ENCODE assay signal across 24 cellular contexts in the genomic region with DNA sequence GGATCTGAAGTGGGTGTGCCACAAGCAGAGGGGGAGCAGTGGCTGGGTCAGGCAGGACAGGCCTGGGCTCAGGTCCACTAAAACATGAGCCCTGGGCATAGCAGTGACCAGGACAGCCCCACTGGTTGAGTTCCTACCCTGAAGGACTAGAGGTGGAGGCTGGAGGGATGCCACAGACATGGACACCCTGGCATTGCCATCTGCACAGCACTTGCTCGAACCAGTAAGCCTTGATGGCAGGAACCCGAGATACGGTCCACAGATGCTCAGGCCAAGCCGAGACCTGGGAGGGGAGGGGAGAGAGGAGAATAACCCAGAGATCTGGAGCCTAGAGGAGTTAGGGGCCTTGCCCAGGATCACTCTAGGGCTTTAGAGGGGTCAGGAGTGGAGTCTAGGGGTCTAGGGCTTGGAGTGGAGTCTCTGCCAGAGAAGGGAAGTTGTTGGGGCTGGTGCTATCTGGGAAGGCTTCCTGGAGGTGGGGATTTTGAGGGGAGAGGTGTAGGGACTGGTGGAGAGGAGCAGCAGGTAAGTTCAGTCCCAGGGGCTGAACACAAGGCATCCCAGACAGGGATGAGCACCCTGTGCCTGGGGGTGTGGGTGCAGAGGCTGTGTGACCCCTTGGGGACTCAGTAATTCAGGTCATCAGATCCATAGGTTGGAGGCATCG. TPM values are rescaled to one million over a fixed set of nuclear protein-coding genes. Genes with fewer than 3 reads are reported as not detected.
DNase-seq lines count a peak whose midpoint lies in the region; ATAC-seq, FAIRE-seq and TF ChIP-seq lines count a peak whose summit lies in the region.
"Had no signal": no experiment of that assay in that cellular context is flagged by ENCODE, and none has a peak within 500 bp of the region (broad histone marks: within the 10 kb centered on the region; RNA-seq: fewer than 3 reads in every experiment).

No MANE protein-coding gene starts in this region.

- H3K4me3 Mint-ChIP-seq in activated CD8-positive, alpha-beta T cell treated with anti-CD3 and anti-CD28 coated beads, Interleukin-2, amount 10 ng/mL, durations not matched to agents 7 days and 5 days, result no peak overlapping the region
- H3K4me3 Mint-ChIP-seq in activated CD8-positive, alpha-beta T cell treated with anti-CD3 and anti-CD28 coated beads for 36 hours, result no peak overlapping the region
- peak overlapping the region; percentile 17 for H3K4me3 Mint-ChIP-seq in astrocyte (ENCODE audit: unreplicated experiment)
- H3K4me3 Mint-ChIP-seq: CD8-positive, alpha-beta memory T cell; GM23338 had no signal

- 63% methylated on average over 1 of the region's 5 CpGs; no CpG with 5 or more reads in 1 of the 2 donors for WGBS in gastroesophageal sphincter (ENCODE audit: low coverage in 1 of 2), 2 donors

- peaks cover 4% of the 10 kb centered on the region for H3K36me3 ChIP-seq in astrocyte (ENCODE audit: insufficient read depth, low read length)
- H3K36me3 ChIP-seq in gastroesophageal sphincter, result peaks cover 0 to 26% of the 10 kb centered on the region in 2 donors
- H3K36me3 ChIP-seq in skeletal muscle tissue (ENCODE audit: control insufficient read depth in 3 of 3, insufficient read depth in 3 of 3, low read length in 3 of 3), result peaks cover 0 to 11% (median 4%) of the 10 kb centered on the region in 3 donors
- H3K36me3 ChIP-seq: SJCRH30 had no signal

- peaks cover 95% of the 10 kb centered on the region for H4K20me1 ChIP-seq in astrocyte (ENCODE audit: insufficient read depth, low read length)

- peaks cover 6% of the 10 kb centered on the region for H3K4me1 Mint-ChIP-seq in activated CD8-positive, alpha-beta T cell treated with anti-CD3 and anti-CD28 coated beads, Interleukin-2, amount 10 ng/mL, durations not matched to agents 7 days and 5 days (ENCODE audit: low read depth)
- H3K4me1 Mint-ChIP-seq in activated CD8-positive, alpha-beta T cell treated with anti-CD3 and anti-CD28 coated beads for 36 hours (ENCODE audit: low read depth), result no peaks in the 10 kb centered on the region
- peaks cover 10% of the 10 kb centered on the region for H3K4me1 Mint-ChIP-seq in astrocyte (ENCODE audit: low read depth, unreplicated experiment)
- H3K4me1 Mint-ChIP-seq: CD8-positive, alpha-beta memory T cell had no signal

- no peaks in the 10 kb centered on the region for H3K9me3 ChIP-seq in astrocyte (ENCODE audit: insufficient read depth, low read depth, low read length)
- no peaks in the 10 kb centered on the region for H3K9me3 ChIP-seq in gastroesophageal sphincter
- no peaks in the 10 kb centered on the region for H3K9me3 ChIP-seq in skeletal muscle tissue (ENCODE audit: control insufficient read depth in 3 of 3, low read length in 3 of 3)
- H3K9me3 ChIP-seq: SJCRH30 had no signal

- TF ChIP-seq EP300 in gastroesophageal sphincter (IDR thresholded peaks at IDR 0.05), result no peak

- H3K79me2 ChIP-seq in astrocyte (ENCODE audit: insufficient read depth, low read length), result peaks cover 73% of the 10 kb centered on the region

- TF ChIP-seq POLR2A in gastroesophageal sphincter (IDR thresholded peaks at IDR 0.05), result no peak

- DNase-seq in activated CD8-positive, alpha-beta T cell treated with anti-CD3 and anti-CD28 coated beads, Interleukin-2, amount 10 ng/mL, durations not matched to agents 7 days and 5 days, result no peak
- DNase-seq in activated CD8-positive, alpha-beta T cell treated with anti-CD3 and anti-CD28 coated beads for 36 hours, result no peak
- DNase-seq in astrocyte (ENCODE audit: low read depth), result no peak
- DNase-seq in DMS53 (lab: John Stamatoyannopoulos, UW), result no peak
- no peak for DNase-seq in NOMO-1 (lab: John Stamatoyannopoulos, UW; ENCODE audit: unreplicated experiment in 2 of 2)
- DNase-seq: 8988T; CD8-positive, alpha-beta memory T cell; DND-41; GDM1; NCI-H1417; NCI-H1930; NCI-H2171; NCI-H446 treated with DMSO at 0.1 percent for 48 hours; NCI-H748 treated with DMSO at 0.1 percent for 48 hours; PC-3; SJCRH30 had no signal

- no peak overlapping the region for H3K4me3 ChIP-seq in astrocyte (ENCODE audit: insufficient read depth, low read depth, low read length)
- no peak overlapping the region for H3K4me3 ChIP-seq in gastroesophageal sphincter
- H3K4me3 ChIP-seq in skeletal muscle tissue (ENCODE audit: low read length in 3 of 3), result no peak overlapping the region
- H3K4me3 ChIP-seq: GM12878, GM23338, SJCRH30 had no signal

- peaks cover 2% of the 10 kb centered on the region for H3K27me3 Mint-ChIP-seq in activated CD8-positive, alpha-beta T cell treated with anti-CD3 and anti-CD28 coated beads, Interleukin-2, amount 10 ng/mL, durations not matched to agents 7 days and 5 days (ENCODE audit: low read depth)
- no peaks in the 10 kb centered on the region for H3K27me3 Mint-ChIP-seq in activated CD8-positive, alpha-beta T cell treated with anti-CD3 and anti-CD28 coated beads for 36 hours
- H3K27me3 Mint-ChIP-seq in astrocyte (ENCODE audit: low read depth, unreplicated experiment), result no peaks in the 10 kb centered on the region

- H3K4me2 ChIP-seq in astrocyte (ENCODE audit: low read length), result no peak overlapping the region
- H3K4me2 ChIP-seq: GM23338 had no signal

- H3K36me3 Mint-ChIP-seq in activated CD8-positive, alpha-beta T cell treated with anti-CD3 and anti-CD28 coated beads, Interleukin-2, amount 10 ng/mL, durations not matched to agents 7 days and 5 days (ENCODE audit: low read depth), result no peaks in the 10 kb centered on the region
- no peaks in the 10 kb centered on the region for H3K36me3 Mint-ChIP-seq in activated CD8-positive, alpha-beta T cell treated with anti-CD3 and anti-CD28 coated beads for 36 hours (ENCODE audit: low read depth)
- H3K36me3 Mint-ChIP-seq in astrocyte (ENCODE audit: low read depth, unreplicated experiment), result peaks cover 3% of the 10 kb centered on the region
- H3K36me3 Mint-ChIP-seq: CD8-positive, alpha-beta memory T cell had no signal

- peak overlapping the region; percentile 24 for H3K27ac Mint-ChIP-seq in activated CD8-positive, alpha-beta T cell treated with anti-CD3 and anti-CD28 coated beads, Interleukin-2, amount 10 ng/mL, durations not matched to agents 7 days and 5 days
- no peak overlapping the region for H3K27ac Mint-ChIP-seq in activated CD8-positive, alpha-beta T cell treated with anti-CD3 and anti-CD28 coated beads for 36 hours
- H3K27ac Mint-ChIP-seq in astrocyte (ENCODE audit: unreplicated experiment), result peak overlapping the region; percentile 58
- H3K27ac Mint-ChIP-seq: GM23338 had no signal

- H3K27me3 ChIP-seq in astrocyte (ENCODE audit: insufficient read depth, low read length), result no peaks in the 10 kb centered on the region
- H3K27me3 ChIP-seq in gastroesophageal sphincter, result no peaks in the 10 kb centered on the region
- H3K27me3 ChIP-seq in skeletal muscle tissue (ENCODE audit: control insufficient read depth in 3 of 3, insufficient read depth in 3 of 3, low read length in 3 of 3), result peaks cover 0 to 3% (median 0%) of the 10 kb centered on the region in 3 donors
- H3K27me3 ChIP-seq: SJCRH30 had no signal

- intact Hi-C loops in activated CD8-positive, alpha-beta T cell treated with anti-CD3 and anti-CD28 coated beads for 36 hours (cut with micrococcal nuclease), result no loop called here

- no peak overlapping the region for H2AFZ ChIP-seq in astrocyte (ENCODE audit: low read depth, low read length)
- H2AFZ ChIP-seq: GM23338 had no signal

- H3K9me3 Mint-ChIP-seq in activated CD8-positive, alpha-beta T cell treated with anti-CD3 and anti-CD28 coated beads, Interleukin-2, amount 10 ng/mL, durations not matched to agents 7 days and 5 days (ENCODE audit: insufficient read depth), result no peaks in the 10 kb centered on the region
- H3K9me3 Mint-ChIP-seq in activated CD8-positive, alpha-beta T cell treated with anti-CD3 and anti-CD28 coated beads for 36 hours, result no peaks in the 10 kb centered on the region
- no peaks in the 10 kb centered on the region for H3K9me3 Mint-ChIP-seq in astrocyte (ENCODE audit: unreplicated experiment)
- H3K9me3 Mint-ChIP-seq: CD8-positive, alpha-beta memory T cell; GM23338 had no signal

- H3K4me1 ChIP-seq in astrocyte (ENCODE audit: insufficient read depth, low read length) (peaks cover 15% of the 10 kb centered on the region), gastroesophageal sphincter (peaks cover 0 to 80% (median 28%) of the 10 kb centered on the region in 3 donors), skeletal muscle tissue (ENCODE audit: control insufficient read depth in 3 of 3, insufficient read depth in 3 of 3, low read length in 3 of 3) (peaks cover 29 to 34% (median 30%) of the 10 kb centered on the region in 3 donors)

- POLR2A ChIA-PET in activated CD8-positive, alpha-beta T cell treated with anti-CD3 and anti-CD28 coated beads, Interleukin-2, amount 10 ng/mL, durations not matched to agents 7 days and 5 days (lab: Charles Lee), result no interaction called here
- POLR2A ChIA-PET in activated CD8-positive, alpha-beta T cell treated with anti-CD3 and anti-CD28 coated beads for 36 hours (lab: Charles Lee), result no interaction called here

- CTCF ChIA-PET in activated CD8-positive, alpha-beta T cell treated with anti-CD3 and anti-CD28 coated beads, Interleukin-2, amount 10 ng/mL, durations not matched to agents 7 days and 5 days (lab: Charles Lee), result no interaction called here
- CTCF ChIA-PET in activated CD8-positive, alpha-beta T cell treated with anti-CD3 and anti-CD28 coated beads for 36 hours (lab: Charles Lee), result interaction anchor here (1.6 kb wide), 1 partner anchor 10 kb away, joined by 4 read pairs; no protein-coding TSS in a partner anchor

- no peak for ATAC-seq in activated CD8-positive, alpha-beta T cell treated with anti-CD3 and anti-CD28 coated beads, Interleukin-2, amount 10 ng/mL, durations not matched to agents 7 days and 5 days
- no peak for ATAC-seq in activated CD8-positive, alpha-beta T cell treated with anti-CD3 and anti-CD28 coated beads for 36 hours
- no peak for ATAC-seq in gastroesophageal sphincter
- ATAC-seq in HG02623 (IDR thresholded peaks at IDR 0.05; ENCODE audit: unreplicated experiment), result no peak
- ATAC-seq: GM12878, GM23338, PC-3 had no signal

- no peak for TF ChIP-seq CTCF in activated CD8-positive, alpha-beta T cell treated with anti-CD3 and anti-CD28 coated beads for 36 hours (IDR thresholded peaks at IDR 0.05)
- TF ChIP-seq CTCF in astrocyte (IDR thresholded peaks at IDR 0.05; ENCODE audit: insufficient read depth, low read depth, low read length), result no peak
- TF ChIP-seq CTCF in gastroesophageal sphincter (IDR thresholded peaks at IDR 0.05), result no peak

- no peak overlapping the region for H3K27ac ChIP-seq in astrocyte (ENCODE audit: low read depth, low read length)
- peak overlapping the region in 3 of 4 donors; percentile 49 to 76 (median 50) for H3K27ac ChIP-seq in gastroesophageal sphincter
- no peak overlapping the region for H3K27ac ChIP-seq in skeletal muscle tissue (ENCODE audit: low read depth, low read length)
- H3K27ac ChIP-seq: RWPE1, SJCRH30 had no signal

- no peak overlapping the region for H3K9ac ChIP-seq in astrocyte (ENCODE audit: low read length)
- H3K9ac ChIP-seq in skeletal muscle tissue (ENCODE audit: low read depth in 1 of 3, low read length in 3 of 3), result peak overlapping the region in 2 of 3 donors; percentile 0 to 54

- FAIRE-seq in astrocyte (lab: Jason Lieb, UNC), result no peak
- FAIRE-seq: GM12878, GM18507, HepG2 had no signal

RNA-seq across cellular contexts. Expression of a gene that starts 30.6 kb away (rescaled TPM):
- total RNA-seq in activated CD8-positive, alpha-beta T cell treated with anti-CD3 and anti-CD28 coated beads, Interleukin-2, amount 10 ng/mL, durations not matched to agents 7 days and 5 days, result 10 to 100 TPM; 28.6 to 33.2 TPM
- 10 to 100 TPM; 26.6 to 29.6 TPM for total RNA-seq in activated CD8-positive, alpha-beta T cell treated with anti-CD3 and anti-CD28 coated beads for 36 hours
- total RNA-seq in astrocyte, result 3.6 and 5.2 TPM in 2 replicates
- total RNA-seq in gastroesophageal sphincter, result 1 to 10 TPM; 2.3 to 5.7 (median 3.5) TPM
- 1.6 TPM for total RNA-seq in skeletal muscle tissue

RNA-seq across cellular contexts. Expression of a gene that starts 37.5 kb away (rescaled TPM):
- under 1 TPM in 1 of 2 experiments, not detected in 1; 0.18 TPM for total RNA-seq in activated CD8-positive, alpha-beta T cell treated with anti-CD3 and anti-CD28 coated beads, Interleukin-2, amount 10 ng/mL, durations not matched to agents 7 days and 5 days
- total RNA-seq in activated CD8-positive, alpha-beta T cell treated with anti-CD3 and anti-CD28 coated beads for 36 hours, result under 1 TPM; 0.07 to 0.41 TPM
- 59.7 and 66.4 TPM in 2 replicates for total RNA-seq in astrocyte
- total RNA-seq in gastroesophageal sphincter, result 100 to 1,000 TPM in 1 of 4 donors, 10 to 100 TPM in 3; 52.5 to 169 (median 84.4) TPM
- 19.3 TPM for total RNA-seq in skeletal muscle tissue
- total RNA-seq: CD8-positive, alpha-beta memory T cell had no signal

Comparison
In these comparisons a context has a peak if more than half of its experiments do, and no peak if none do; other contexts are left out.
1. H3K27ac ChIP-seq: peak in gastroesophageal sphincter (3 of 4); none in astrocyte (single experiment) and skeletal muscle tissue (single experiment).
2. RNA of a gene that starts 37.5 kb away (total RNA-seq): 52.5 to 169 TPM in gastroesophageal sphincter, 59.7 to 66.4 TPM in astrocyte and 19.3 TPM in skeletal muscle tissue (single experiment); 0.07 to 0.41 TPM in activated CD8-positive, alpha-beta T cell treated with anti-CD3 and anti-CD28 coated beads for 36 hours and 0.18 TPM in activated CD8-positive, alpha-beta T cell treated with anti-CD3 and anti-CD28 coated beads, Interleukin-2, amount 10 ng/mL, durations not matched to agents 7 days and 5 days; every median in the first group is over 10 times any median in the second.